11 cellular contexts compared by ENCODE assay signal in genomic region chr15:43268111-43269105, GRCh38. TPM values are rescaled to one million over a fixed set of nuclear protein-coding genes. Genes with fewer than 3 reads are reported as not detected.
DNase-seq lines count a peak whose midpoint lies in the region; ATAC-seq lines count a peak whose summit lies in the region.
"Had no signal": no experiment of that assay in that cellular context is flagged by ENCODE, and none has a peak within 500 bp of the region (broad histone marks: within the 10 kb centered on the region; RNA-seq: fewer than 3 reads in every experiment).

No MANE protein-coding gene starts in this region.

- DNase-seq in GM03348 (ENCODE audit: low spot score) (peak; percentile 41), HK-2 (ENCODE audit: unreplicated experiment) (peak; percentile 18), mesendoderm (peak; percentile 42), aorta (no peak)
- DNase-seq in activated naive CD8-positive, alpha-beta T cell treated with anti-CD3 and anti-CD28 coated beads, Interleukin-2, amount 50 U/mL, for 24 hours = peak; percentile 58
- DNase-seq in stimulated activated CD4-positive, alpha-beta T cell treated with anti-CD3 and anti-CD28 coated beads, Interleukin-2, amount 100 ng/mL, for 48 hours = no peak
- DNase-seq in activated T-cell treated with anti-CD3 and anti-CD28 coated beads, Interleukin-2, amount 50 U/mL, for 4 hours = no peak
- DNase-seq: left colon, RPMI8226 had no signal

- no peak overlapping the region for H3K56ac ChIP-seq in mesendoderm (ENCODE audit: low read length)

- H3K9me3 ChIP-seq in aorta (ENCODE audit: control insufficient read depth, low read length) = no peaks in the 10 kb centered on the region

- H3K4me1 Mint-ChIP-seq in activated naive CD8-positive, alpha-beta T cell treated with anti-CD3 and anti-CD28 coated beads, Interleukin-2, amount 50 U/mL, for 24 hours = peaks cover 10% of the 10 kb centered on the region
- peaks cover 8% of the 10 kb centered on the region for H3K4me1 Mint-ChIP-seq in activated T-cell treated with anti-CD3 and anti-CD28 coated beads, Interleukin-2, amount 50 U/mL, for 4 hours (ENCODE audit: low read depth)

- H3K27me3 Mint-ChIP-seq in activated naive CD8-positive, alpha-beta T cell treated with anti-CD3 and anti-CD28 coated beads, Interleukin-2, amount 50 U/mL, for 24 hours = peaks cover 4% of the 10 kb centered on the region
- peaks cover 10% of the 10 kb centered on the region for H3K27me3 Mint-ChIP-seq in activated T-cell treated with anti-CD3 and anti-CD28 coated beads, Interleukin-2, amount 50 U/mL, for 4 hours (ENCODE audit: low read depth)

- no peak overlapping the region for H3K4me3 Mint-ChIP-seq in activated naive CD8-positive, alpha-beta T cell treated with anti-CD3 and anti-CD28 coated beads, Interleukin-2, amount 50 U/mL, for 24 hours
- H3K4me3 Mint-ChIP-seq in activated T-cell treated with anti-CD3 and anti-CD28 coated beads, Interleukin-2, amount 50 U/mL, for 4 hours = no peak overlapping the region

- H2BK15ac ChIP-seq in mesendoderm (replicated peaks; ENCODE audit: low read depth) = no peak overlapping the region

- no peak overlapping the region for H4K5ac ChIP-seq in mesendoderm (ENCODE audit: low read length)

- peaks cover 6% of the 10 kb centered on the region for H3K9me3 Mint-ChIP-seq in activated naive CD8-positive, alpha-beta T cell treated with anti-CD3 and anti-CD28 coated beads, Interleukin-2, amount 50 U/mL, for 24 hours
- H3K9me3 Mint-ChIP-seq in activated T-cell treated with anti-CD3 and anti-CD28 coated beads, Interleukin-2, amount 50 U/mL, for 4 hours = peaks cover 7% of the 10 kb centered on the region

- H3K4me1 ChIP-seq in mesendoderm (ENCODE audit: control insufficient read depth, low read depth, low read length) (no peaks in the 10 kb centered on the region), aorta (ENCODE audit: control insufficient read depth in 1 of 2, insufficient read depth in 2 of 2, low read length in 2 of 2) (no peaks in the 10 kb centered on the region)
- H3K4me1 ChIP-seq: adrenal gland had no signal

- peak; percentile 76 for ATAC-seq in activated naive CD8-positive, alpha-beta T cell treated with anti-CD3 and anti-CD28 coated beads, Interleukin-2, amount 50 U/mL, for 24 hours
- ATAC-seq in HG03521 (IDR thresholded peaks at IDR 0.05; ENCODE audit: unreplicated experiment) (no peak), aorta (ENCODE audit: low FRiP score) (no peak)
- no peak for ATAC-seq in activated T-cell treated with anti-CD3 and anti-CD28 coated beads, Interleukin-2, amount 50 U/mL, for 4 hours
- ATAC-seq: left colon had no signal

- no peak overlapping the region for H2AK5ac ChIP-seq in mesendoderm (ENCODE audit: low read length)

- H3K4me3 ChIP-seq in mesendoderm (ENCODE audit: low read length) (no peak overlapping the region), aorta (ENCODE audit: low read length in 2 of 2) (no peak overlapping the region)
- H3K4me3 ChIP-seq: adrenal gland had no signal

- no CpG with 5 or more reads among the region's 11 CpGs for WGBS in mesendoderm (ENCODE audit: extremely low coverage, insufficient coverage, low lambda C conversion rate)
- WGBS in aorta, 2 donors = 49 to 52% methylated on average over 11 of the region's 11 CpGs

- H3K79me1 ChIP-seq in mesendoderm (ENCODE audit: low read length) = no peaks in the 10 kb centered on the region

- H2BK5ac ChIP-seq in mesendoderm (ENCODE audit: low read length) = no peak overlapping the region

- no peak overlapping the region for H3K9ac ChIP-seq in mesendoderm (ENCODE audit: low read length)

- no peak overlapping the region for H3K27ac Mint-ChIP-seq in activated naive CD8-positive, alpha-beta T cell treated with anti-CD3 and anti-CD28 coated beads, Interleukin-2, amount 50 U/mL, for 24 hours

- intact Hi-C loops in aorta (cut with DNase I) = no loop called here

- no peak overlapping the region for H3K27ac ChIP-seq in mesendoderm (ENCODE audit: low read depth, low read length)
- H3K27ac ChIP-seq in aorta (ENCODE audit: low read depth in 1 of 2, low read length in 2 of 2) = no peak overlapping the region
- H3K27ac ChIP-seq: adrenal gland had no signal

- H3K27me3 ChIP-seq in mesendoderm (ENCODE audit: insufficient read depth, low read length, poor library complexity) (no peaks in the 10 kb centered on the region), aorta (ENCODE audit: control insufficient read depth in 1 of 2, insufficient read depth in 2 of 2, low read length in 1 of 2) (no peaks in the 10 kb centered on the region)

- H3K36me3 Mint-ChIP-seq in activated naive CD8-positive, alpha-beta T cell treated with anti-CD3 and anti-CD28 coated beads, Interleukin-2, amount 50 U/mL, for 24 hours (ENCODE audit: low read depth) = no peaks in the 10 kb centered on the region
- H3K36me3 Mint-ChIP-seq in activated T-cell treated with anti-CD3 and anti-CD28 coated beads, Interleukin-2, amount 50 U/mL, for 4 hours (ENCODE audit: insufficient read depth) = no peaks in the 10 kb centered on the region

- H4K8ac ChIP-seq in mesendoderm (ENCODE audit: low read depth, low read length) = no peak overlapping the region

- H3K18ac ChIP-seq in mesendoderm (ENCODE audit: low read length) = no peak overlapping the region

- H3K4ac ChIP-seq in mesendoderm (ENCODE audit: low read depth, low read length) = no peak overlapping the region

- no peak overlapping the region for H2BK120ac ChIP-seq in mesendoderm (ENCODE audit: low read depth, low read length)

- H3K4me2 ChIP-seq in mesendoderm (ENCODE audit: low read length) = no peak overlapping the region

- no peak overlapping the region for H3K23ac ChIP-seq in mesendoderm (ENCODE audit: low read length)

- no peaks in the 10 kb centered on the region for H3K79me2 ChIP-seq in mesendoderm (ENCODE audit: control insufficient read depth, insufficient read depth, low read length)

- H3K36me3 ChIP-seq in mesendoderm (ENCODE audit: control insufficient read depth, insufficient read depth, low read length) = no peaks in the 10 kb centered on the region
- H3K36me3 ChIP-seq in aorta (ENCODE audit: control insufficient read depth in 1 of 2, insufficient read depth in 2 of 2, low read length in 1 of 2) = no peaks in the 10 kb centered on the region
- H3K36me3 ChIP-seq: adrenal gland had no signal

RNA-seq across cellular contexts. Expression of gene TGM5, which starts 1.7 kb away (rescaled TPM):
- not detected for polyA plus RNA-seq in mesendoderm (2013, experiment 1 of 2)
- polyA plus RNA-seq in mesendoderm (2013, experiment 2 of 2) = 0.03 TPM
- total RNA-seq in activated T-cell treated with anti-CD3 and anti-CD28 coated beads, Interleukin-2, amount 50 U/mL, for 4 hours = not detected
- total RNA-seq in aorta = under 1 TPM in 1 of 2 donors, not detected in 1; 0.84 TPM
- polyA plus RNA-seq in aorta = not detected
- total RNA-seq: left colon had no signal

RNA-seq across cellular contexts. Expression of gene TGM7, which starts 33.6 kb away (rescaled TPM):
- not detected for polyA plus RNA-seq in mesendoderm (2013, experiment 1 of 2)
- polyA plus RNA-seq in mesendoderm (2013, experiment 2 of 2) = 0.08 TPM
- total RNA-seq in activated T-cell treated with anti-CD3 and anti-CD28 coated beads, Interleukin-2, amount 50 U/mL, for 4 hours = not detected
- total RNA-seq in aorta = not detected
- not detected for polyA plus RNA-seq in aorta
- total RNA-seq: adrenal gland, left colon had no signal
- polyA plus RNA-seq: adrenal gland had no signal

RNA-seq across cellular contexts. Expression of gene EPB42, which starts 47.6 kb away (rescaled TPM):
- polyA plus RNA-seq in mesendoderm (2013, experiment 1 of 2) = not detected
- not detected for polyA plus RNA-seq in mesendoderm (2013, experiment 2 of 2)
- not detected for total RNA-seq in activated T-cell treated with anti-CD3 and anti-CD28 coated beads, Interleukin-2, amount 50 U/mL, for 4 hours
- under 1 TPM in 1 of 2 donors, not detected in 1; 0.60 TPM for total RNA-seq in aorta
- polyA plus RNA-seq in aorta = not detected
- total RNA-seq: left colon had no signal

Comparison
In these comparisons a context has a peak if more than half of its experiments do, and no peak if none do; other contexts are left out.
1. DNase-seq: peak in GM03348 (single experiment), HK-2 (single experiment), activated naive CD8-positive, alpha-beta T cell treated with anti-CD3 and anti-CD28 coated beads, Interleukin-2, amount 50 U/mL, for 24 hours (single experiment) and mesendoderm (single experiment); none in stimulated activated CD4-positive, alpha-beta T cell treated with anti-CD3 and anti-CD28 coated beads, Interleukin-2, amount 100 ng/mL, for 48 hours (0 of 2), activated T-cell treated with anti-CD3 and anti-CD28 coated beads, Interleukin-2, amount 50 U/mL, for 4 hours (single experiment) and aorta (0 of 2).